Comparison of ENCODE assay signal across 16 cellular contexts in the genomic region with DNA sequence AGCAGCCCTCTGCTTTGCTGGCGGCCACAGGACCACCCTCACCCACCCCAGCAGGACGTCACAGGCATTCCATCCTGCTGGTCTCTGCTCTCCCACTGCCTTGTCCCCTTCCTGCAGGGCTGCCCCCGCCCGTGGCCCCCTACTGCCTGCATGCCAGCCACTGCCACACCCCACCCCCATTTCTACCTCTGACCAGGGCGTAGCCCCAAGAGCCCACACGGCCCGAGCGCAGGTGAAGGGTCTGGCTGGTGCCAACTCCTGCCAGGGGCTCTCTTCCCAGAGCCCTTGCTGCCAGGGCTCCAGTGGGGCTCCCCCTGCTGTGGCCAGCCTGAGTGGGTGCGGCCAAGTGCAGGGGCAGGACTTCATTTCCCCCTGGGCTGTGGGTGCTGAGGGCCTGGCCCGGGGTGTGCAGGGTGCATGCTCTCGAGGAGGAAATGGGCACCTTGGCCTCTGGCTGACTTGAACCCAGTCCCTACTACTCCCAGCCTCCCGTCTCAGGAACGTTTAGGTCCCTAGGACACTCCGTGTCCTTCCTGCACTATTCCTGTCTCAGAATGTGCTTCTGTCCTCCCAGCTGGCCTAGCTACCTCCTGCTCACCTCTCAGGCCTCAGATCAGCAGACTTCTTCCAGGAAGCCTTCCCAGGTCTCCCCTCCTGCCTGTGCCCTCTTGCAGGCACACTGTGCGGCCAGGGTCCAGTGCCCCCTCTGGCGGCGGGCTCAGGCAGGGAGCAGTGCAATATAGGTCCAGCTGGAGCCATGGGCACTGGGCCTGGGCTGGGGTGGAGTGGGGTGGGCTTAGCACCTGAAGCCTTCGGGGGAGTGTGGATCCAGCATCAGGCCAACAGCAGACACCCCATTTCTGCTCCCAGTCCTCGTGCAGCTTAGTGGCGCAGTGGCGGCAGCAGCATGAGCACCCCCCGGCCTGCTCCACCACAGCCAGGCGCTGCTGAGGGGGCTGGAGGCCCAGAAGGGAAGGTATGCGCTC. TPM values are rescaled to one million over a fixed set of nuclear protein-coding genes. Genes with fewer than 3 reads are reported as not detected.
DNase-seq lines count a peak whose midpoint lies in the region; ATAC-seq and TF ChIP-seq lines count a peak whose summit lies in the region.
"Had no signal": no experiment of that assay in that cellular context is flagged by ENCODE, and none has a peak within 500 bp of the region (broad histone marks: within the 10 kb centered on the region; RNA-seq: fewer than 3 reads in every experiment).

No MANE protein-coding gene starts in this region.

- peak; percentile 7 for DNase-seq in BE2C
- DNase-seq in H7, result peak; percentile 92
- no peak for DNase-seq in cardiac fibroblast (ENCODE audit: low read depth in 2 of 2)
- DNase-seq in kidney epithelial cell (ENCODE audit: low read depth), result no peak
- no peak for DNase-seq in activated CD4-positive, alpha-beta T cell treated with anti-CD3 and anti-CD28 coated beads, Interleukin-2, amount 50 U/mL, for 4 hours
- no peak for DNase-seq in activated T-cell treated with anti-CD3 and anti-CD28 coated beads for 4 hours
- DNase-seq: activated CD4-positive, alpha-beta memory T cell treated with anti-CD3 and anti-CD28 coated beads for 36 hours; activated naive CD4-positive, alpha-beta T cell; Kasumi-1; NCI-H2081 treated with DMSO at 0.1 percent for 48 hours; OCI-M1 had no signal

- TF ChIP-seq CTCF in BE2C (IDR thresholded peaks at IDR 0.05; ENCODE audit: low read depth, low read length) (no peak), cardiac fibroblast (IDR thresholded peaks at IDR 0.05; ENCODE audit: low read depth, low read length) (peak; percentile 22), kidney epithelial cell (IDR thresholded peaks at IDR 0.05; ENCODE audit: insufficient read depth, low read length, poor library complexity, severe bottlenecking) (peak; percentile 26)

- H3K36me3 ChIP-seq in BE2C, result no peaks in the 10 kb centered on the region
- H3K36me3 ChIP-seq in H7 (replicated peaks; ENCODE audit: control insufficient read depth, insufficient read depth, low read length), result no peaks in the 10 kb centered on the region
- no peaks in the 10 kb centered on the region for H3K36me3 ChIP-seq in kidney epithelial cell (ENCODE audit: control insufficient read depth, insufficient read depth, low read length)
- H3K36me3 ChIP-seq: left lung had no signal

- no peaks in the 10 kb centered on the region for H3K4me1 ChIP-seq in BE2C
- H3K4me1 ChIP-seq: left lung had no signal

- H3K27me3 ChIP-seq in BE2C, result peaks cover 29% of the 10 kb centered on the region
- H3K27me3 ChIP-seq in H7 (ENCODE audit: control insufficient read depth, insufficient read depth, low read length), result peaks cover 20% of the 10 kb centered on the region
- peaks cover 25% of the 10 kb centered on the region for H3K27me3 ChIP-seq in kidney epithelial cell (ENCODE audit: control insufficient read depth, insufficient read depth, low read length)

- H3K9me3 ChIP-seq in BE2C, result no peaks in the 10 kb centered on the region
- H3K9me3 ChIP-seq: left lung had no signal

- no peak for ATAC-seq in HG02938 (IDR thresholded peaks at IDR 0.05; ENCODE audit: unreplicated experiment)
- no peak for ATAC-seq in HG03280 (IDR thresholded peaks at IDR 0.05; ENCODE audit: unreplicated experiment)
- ATAC-seq: left lung; naive thymus-derived CD8-positive, alpha-beta T cell had no signal

- H3K4me3 ChIP-seq in BE2C (ENCODE audit: low read depth, low read length) (no peak overlapping the region), H7 (ENCODE audit: insufficient read depth, low read depth, low read length) (no peak overlapping the region), cardiac fibroblast (replicated peaks in 1 of 2; ENCODE audit: low read depth in 2 of 2, low read length in 2 of 2) (no peak overlapping the region), kidney epithelial cell (ENCODE audit: low read depth, low read length) (no peak overlapping the region)
- H3K4me3 ChIP-seq: left lung had no signal

RNA-seq across cellular contexts. Expression of a gene that starts 1.4 kb away (rescaled TPM):
- not detected for polyA plus RNA-seq in BE2C (2012; ENCODE audit: insufficient read depth, insufficient read length, low read depth)
- total RNA-seq in H7 (2014; rRNA removed; shearing (Covaris generic)), result not detected in 2 replicates
- total RNA-seq in kidney epithelial cell, result not detected in 2 replicates
- total RNA-seq: activated CD4-positive, alpha-beta memory T cell treated with anti-CD3 and anti-CD28 coated beads for 36 hours; left lung; naive thymus-derived CD8-positive, alpha-beta T cell; T-helper 2 cell treated with Interferon-gamma antibody and Interleukin-4, amounts not matched to agents 100 ng/mL and 5 ng/mL, for 36 hours had no signal
- polyA plus RNA-seq: naive thymus-derived CD8-positive, alpha-beta T cell had no signal

RNA-seq across cellular contexts. Expression of a gene that starts 9.1 kb away (rescaled TPM):
- polyA plus RNA-seq in BE2C (2012; ENCODE audit: insufficient read depth, insufficient read length, low read depth), result not detected
- total RNA-seq in H7 (2014; rRNA removed; shearing (Covaris generic)), result 0.21 TPM in 1 of 2 replicates, not detected in the other
- total RNA-seq in kidney epithelial cell, result 0.34 and 0.46 TPM in 2 replicates
- total RNA-seq: activated CD4-positive, alpha-beta memory T cell treated with anti-CD3 and anti-CD28 coated beads for 36 hours; naive thymus-derived CD8-positive, alpha-beta T cell; T-helper 2 cell treated with Interferon-gamma antibody and Interleukin-4, amounts not matched to agents 100 ng/mL and 5 ng/mL, for 36 hours had no signal
- polyA plus RNA-seq: naive thymus-derived CD8-positive, alpha-beta T cell had no signal

RNA-seq across cellular contexts. Expression of a gene that starts 28.1 kb away (rescaled TPM):
- 142 TPM for polyA plus RNA-seq in BE2C (2012; ENCODE audit: insufficient read depth, insufficient read length, low read depth)
- total RNA-seq in H7 (2014; rRNA removed; shearing (Covaris generic)), result 56.1 and 59.8 TPM in 2 replicates
- total RNA-seq in kidney epithelial cell, result 147 and 167 TPM in 2 replicates

RNA-seq across cellular contexts. Expression of a gene that starts 37.9 kb away (rescaled TPM):
- polyA plus RNA-seq in BE2C (2012; ENCODE audit: insufficient read depth, insufficient read length, low read depth), result 29.7 TPM
- 30.1 and 38.7 TPM in 2 replicates for total RNA-seq in H7 (2014; rRNA removed; shearing (Covaris generic))
- 152 and 154 TPM in 2 replicates for total RNA-seq in kidney epithelial cell
- polyA plus RNA-seq: naive thymus-derived CD8-positive, alpha-beta T cell had no signal

Comparison
In these comparisons a context has a peak if more than half of its experiments do, and no peak if none do; other contexts are left out.
1. DNase-seq: peak in BE2C (single experiment) and H7 (single experiment); none in cardiac fibroblast (0 of 2), kidney epithelial cell (single experiment), activated CD4-positive, alpha-beta T cell treated with anti-CD3 and anti-CD28 coated beads, Interleukin-2, amount 50 U/mL, for 4 hours (0 of 2) and activated T-cell treated with anti-CD3 and anti-CD28 coated beads for 4 hours (single experiment).